In the genomic region with DNA sequence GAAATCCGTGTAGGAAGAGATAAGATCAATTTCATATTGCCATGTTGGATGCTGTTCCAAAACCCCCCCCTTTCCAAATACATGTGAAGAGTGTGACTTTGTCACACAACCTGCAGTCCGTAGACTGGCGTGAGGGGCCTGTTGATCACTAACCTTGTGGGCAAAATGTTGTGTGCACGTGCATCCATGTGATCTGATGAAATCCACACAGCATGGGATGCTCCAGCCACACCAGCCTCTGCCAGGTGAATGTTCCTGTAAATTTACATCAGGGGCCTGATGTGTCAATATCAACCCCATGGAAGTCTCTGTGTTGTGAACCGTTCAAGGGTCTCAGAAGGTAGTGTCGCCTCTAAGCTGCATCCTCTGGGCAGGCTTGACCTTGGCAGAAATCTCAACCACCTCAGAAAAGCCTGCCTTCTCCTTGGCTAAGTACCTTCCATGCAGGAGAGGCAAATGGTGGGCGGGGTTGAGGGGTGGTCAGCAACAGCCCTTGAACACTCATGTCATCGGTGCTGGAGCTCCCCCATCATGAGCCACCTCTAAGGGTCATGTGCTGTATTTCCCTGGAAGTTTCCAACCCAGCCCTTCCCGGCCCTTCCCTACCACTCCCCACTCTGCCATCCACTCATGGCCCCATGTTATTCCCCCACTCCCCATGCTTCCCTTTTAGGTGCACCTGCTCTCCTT, we compare ENCODE assay signal across 23 cellular contexts.
"Had no signal": no experiment of that assay in that cellular context is flagged by ENCODE, and none has a peak within 500 bp of the region (broad histone marks: within the 10 kb centered on the region; RNA-seq: fewer than 3 reads in every experiment).

No MANE protein-coding gene starts in this region.

- H3K36me3 ChIP-seq: MG63, SJSA1 had no signal

- H3K9me3 ChIP-seq: MG63, SJSA1 had no signal

- H3K4me1 ChIP-seq: SJSA1 had no signal

- ATAC-seq: HepG2 had no signal

- H3K27ac ChIP-seq: SJSA1, SK-N-MC had no signal

- FAIRE-seq: HepG2, RCC 7860 had no signal

- H3K4me3 ChIP-seq: MG63, SJSA1, SK-N-MC had no signal

- H3K27me3 ChIP-seq: MG63 had no signal

- DNase-seq: IMR-90, Karpas-422, KG1, MG63, NCI-H1092, NCI-H1105 treated with DMSO at 0.1 percent for 48 hours, NCI-H1417 treated with DMSO at 0.1 percent for 48 hours, NCI-H146, NCI-H1694 treated with DMSO at 0.1 percent for 48 hours, NCI-H1930, NCI-H2081, NCI-H2107, NCI-H2227 treated with DMSO at 0.1 percent for 48 hours, NCI-H524, NCI-H526 treated with DMSO at 0.1 percent for 48 hours, NCI-H748 treated with DMSO at 0.1 percent for 48 hours, Right ventricle myocardium superior, RPMI8226, SIG-M5 had no signal
